Comparison of ENCODE assay signal across 8 cellular contexts in genomic region chr12:44874981-44875416, GRCh38. TPM values are rescaled to one million over a fixed set of nuclear protein-coding genes. Genes with fewer than 3 reads are reported as not detected.
DNase-seq lines count a peak whose midpoint lies in the region; ATAC-seq and TF ChIP-seq lines count a peak whose summit lies in the region.

No MANE protein-coding gene starts in this region.

- DNase-seq in DMS114 treated with DMSO at 0.1 percent for 48 hours (lab: John Stamatoyannopoulos, UW; ENCODE audit: unreplicated experiment) = peak; percentile 10
- peak; percentile 38 for DNase-seq in NCI-H1105 (lab: John Stamatoyannopoulos, UW)
- no peak for DNase-seq in left lung
- DNase-seq in NCI-H345 (lab: John Stamatoyannopoulos, UW) = no peak

- H3K4me3 Mint-ChIP-seq in activated naive CD8-positive, alpha-beta T cell = peak overlapping the region; percentile 99

- H3K9me3 ChIP-seq in left lung (no peaks in the 10 kb centered on the region), stomach smooth muscle (ENCODE audit: control insufficient read depth in 2 of 2, low read length in 2 of 2) (no peaks in the 10 kb centered on the region)

- ATAC-seq in left lung (peak; percentile 8), GM19452 (IDR thresholded peaks at IDR 0.05; ENCODE audit: unreplicated experiment) (no peak), GM19023 (IDR thresholded peaks at IDR 0.05; ENCODE audit: unreplicated experiment) (no peak)

- no peak overlapping the region for H3K9ac ChIP-seq in stomach smooth muscle (ENCODE audit: low read length in 2 of 2)

- H3K36me3 Mint-ChIP-seq in activated naive CD8-positive, alpha-beta T cell = peaks cover 15% of the 10 kb centered on the region

- H3K27ac ChIP-seq in left lung (no peak overlapping the region), stomach smooth muscle (ENCODE audit: low read length) (no peak overlapping the region)

- intact Hi-C loops in left lung (cut with DNase I) = no loop called here

- peak overlapping the region; percentile 96 for H3K27ac Mint-ChIP-seq in activated naive CD8-positive, alpha-beta T cell

- no peak for TF ChIP-seq CTCF in left lung (IDR thresholded peaks at IDR 0.05)

- peaks cover 40 to 92% of the 10 kb centered on the region in 2 donors for H3K27me3 ChIP-seq in left lung
- H3K27me3 ChIP-seq in stomach smooth muscle (ENCODE audit: control insufficient read depth in 1 of 2, insufficient read depth in 2 of 2, low read length in 2 of 2) = peaks cover 6 to 10% of the 10 kb centered on the region in 2 donors

- H3K4me3 ChIP-seq in left lung = peak overlapping the region; percentile 28 to 44
- H3K4me3 ChIP-seq in stomach smooth muscle (ENCODE audit: low read length in 2 of 2) = peak overlapping the region; percentile 68 to 78

- H3K4me1 ChIP-seq in left lung (peaks cover 7 to 23% of the 10 kb centered on the region in 2 donors), stomach smooth muscle (ENCODE audit: control insufficient read depth, insufficient read depth, low read length) (peaks cover 7% of the 10 kb centered on the region)

- H3K9me3 Mint-ChIP-seq in activated naive CD8-positive, alpha-beta T cell (ENCODE audit: low read depth) = peaks cover 26% of the 10 kb centered on the region

- H3K36me3 ChIP-seq in left lung (no peaks in the 10 kb centered on the region), stomach smooth muscle (ENCODE audit: control insufficient read depth in 2 of 2, insufficient read depth in 2 of 2, low read length in 2 of 2) (no peaks in the 10 kb centered on the region)

- no peaks in the 10 kb centered on the region for H3K27me3 Mint-ChIP-seq in activated naive CD8-positive, alpha-beta T cell

- H3K4me1 Mint-ChIP-seq in activated naive CD8-positive, alpha-beta T cell (ENCODE audit: low read depth) = peaks cover 49% of the 10 kb centered on the region

RNA-seq across cellular contexts. Expression of gene NELL2, which starts 1.1 kb away (rescaled TPM):
- total RNA-seq in left lung = 1 to 10 TPM in 1 of 2 donors, under 1 TPM in 1; 0.41 to 3.4 TPM

Comparison
In these comparisons a context has a peak if more than half of its experiments do, and no peak if none do; other contexts are left out.
1. DNase-seq: peak in DMS114 treated with DMSO at 0.1 percent for 48 hours (single experiment) and NCI-H1105 (single experiment); none in left lung (0 of 2) and NCI-H345 (single experiment).